In the genomic region with DNA sequence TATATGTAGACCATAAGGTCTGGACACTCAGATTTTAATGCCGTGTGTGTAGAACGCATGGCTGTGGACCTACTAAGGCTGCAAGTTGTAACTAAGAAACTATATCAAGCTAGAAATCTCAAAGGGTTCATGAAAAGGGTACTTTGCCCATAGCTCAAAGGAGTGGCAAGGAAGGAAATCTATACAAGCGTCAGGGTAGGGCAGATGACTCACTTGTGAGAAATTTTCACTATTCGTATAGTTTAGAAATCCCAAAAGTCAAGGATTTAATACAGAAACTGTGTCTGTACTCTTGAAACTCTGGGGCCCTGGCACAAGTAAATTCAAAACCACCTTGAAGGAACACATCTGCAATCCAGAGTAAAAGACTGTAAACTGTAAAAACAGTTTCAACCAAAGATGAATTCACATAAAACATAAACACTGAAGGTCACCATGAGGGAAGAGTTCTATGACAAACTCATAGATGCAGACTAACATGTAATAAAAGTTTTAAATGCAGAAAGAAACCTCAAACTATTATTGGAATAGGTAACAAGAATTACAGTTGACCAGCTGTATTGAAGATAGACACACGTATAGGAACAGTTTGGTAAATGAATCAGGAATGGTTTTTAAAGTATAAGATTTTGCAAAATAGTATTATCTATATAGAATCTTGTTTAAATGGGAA, we compare ENCODE assay signal across 8 cellular contexts.
A peak's percentile ranks its signal among the peaks of the same experiment; 100 is the strongest.
DNase-seq lines count a peak whose midpoint lies in the region; ATAC-seq, FAIRE-seq and TF ChIP-seq lines count a peak whose summit lies in the region.
"Not testable (repeated sequence)": the region's sequence is repeated elsewhere in the genome, so short reads cannot be mapped to it uniquely, and the experiment has no call there.

No MANE protein-coding gene starts in this region.

- H3F3A ChIP-seq in smooth muscle cell (ENCODE audit: low read depth) = not testable (repeated sequence)

- ATAC-seq in activated CD4-positive, alpha-beta T cell treated with anti-CD3 and anti-CD28 coated beads for 36 hours = peak; percentile 86

- H3K27ac Mint-ChIP-seq in activated CD4-positive, alpha-beta T cell treated with anti-CD3 and anti-CD28 coated beads for 36 hours = not testable (repeated sequence)

- in situ Hi-C loops in mammary epithelial cell (cut with MboI; ENCODE audit: low sequenced_read_pairs in 2 of 2) = not testable (repeated sequence)

- H4K91ac ChIP-seq in mesenchymal stem cell (ENCODE audit: low read length) = not testable (repeated sequence)

- not testable (repeated sequence) for H3K9me3 ChIP-seq in mammary epithelial cell (replicated peaks; ENCODE audit: insufficient read depth, low read length); mesenchymal stem cell (ENCODE audit: control insufficient read depth, low read length); smooth muscle cell (replicated peaks; ENCODE audit: low read depth)

- H3K27ac ChIP-seq in mammary epithelial cell (ENCODE audit: insufficient read depth, low read depth, low read length) = peak overlapping the region; percentile 53
- H3K27ac ChIP-seq in mesenchymal stem cell (ENCODE audit: low read length, poor library complexity, severe bottlenecking) = not testable (repeated sequence)
- peak overlapping the region; percentile 58 for H3K27ac ChIP-seq in smooth muscle cell (ENCODE audit: low read depth)

- WGBS in mammary epithelial cell (ENCODE audit: low coverage, missing lambda C conversion rate) = 60% methylated on average over 5 of the region's 5 CpGs
- 40% methylated on average over 4 of the region's 5 CpGs for WGBS in mesenchymal stem cell
- 49% methylated on average over 5 of the region's 5 CpGs for WGBS in smooth muscle cell (ENCODE audit: low lambda C conversion rate)

- not testable (repeated sequence) for H3K27me3 ChIP-seq in mammary epithelial cell (ENCODE audit: insufficient read depth, low read length); mesenchymal stem cell (ENCODE audit: control insufficient read depth in 1 of 2, insufficient read depth in 1 of 2, low read length in 2 of 2); smooth muscle cell (ENCODE audit: low read depth)

- H4K20me1 ChIP-seq in mammary epithelial cell (ENCODE audit: insufficient read depth, low read length); smooth muscle cell (ENCODE audit: low read depth): not testable (repeated sequence)

- not testable (repeated sequence) for H2BK5ac ChIP-seq in mesenchymal stem cell (ENCODE audit: low read depth, low read length, poor library complexity, severe bottlenecking)

- H2BK12ac ChIP-seq in mesenchymal stem cell (ENCODE audit: low read length in 2 of 2) = not testable (repeated sequence)

- POLR2A ChIA-PET in activated CD4-positive, alpha-beta T cell treated with anti-CD3 and anti-CD28 coated beads for 36 hours (lab: Charles Lee) = not testable (repeated sequence)

- H3K23ac ChIP-seq in mesenchymal stem cell (ENCODE audit: low read length in 2 of 2) = not testable (repeated sequence)

- H3K36me3 ChIP-seq in mammary epithelial cell (ENCODE audit: insufficient read depth, low read length); mesenchymal stem cell (ENCODE audit: control insufficient read depth in 1 of 2, insufficient read depth in 2 of 2, low read depth in 1 of 2, low read length in 2 of 2); smooth muscle cell (ENCODE audit: low read depth): not testable (repeated sequence)

- not testable (repeated sequence) for BruUV-seq in mammary epithelial cell (replicated peaks; lab: Mats Ljungman, UMichigan)

- H3K27me3 Mint-ChIP-seq in activated CD4-positive, alpha-beta T cell treated with anti-CD3 and anti-CD28 coated beads for 36 hours = not testable (repeated sequence)

- H3K79me2 ChIP-seq in mammary epithelial cell (ENCODE audit: insufficient read depth, low read length); smooth muscle cell (ENCODE audit: low read depth): not testable (repeated sequence)

- DNase-seq in AG08395 (ENCODE audit: low spot score) = peak; percentile 12
- DNase-seq in H54 (ENCODE audit: insufficient read length, low spot score); activated CD4-positive, alpha-beta T cell treated with anti-CD3 and anti-CD28 coated beads for 36 hours; smooth muscle cell (lab: John Stamatoyannopoulos, UW; ENCODE audit: unreplicated experiment): not testable (repeated sequence)
- peak; percentile 50 for DNase-seq in M059J (ENCODE audit: low read depth)
- DNase-seq in mammary epithelial cell = peak; percentile 33
- DNase-seq in fibroblast of peridontal ligament (ENCODE audit: extremely low read depth) = peak; percentile 68
- peak; percentile 43 for DNase-seq in mesenchymal stem cell

- H3K4me1 Mint-ChIP-seq in activated CD4-positive, alpha-beta T cell treated with anti-CD3 and anti-CD28 coated beads for 36 hours = peaks cover 13% of the 10 kb centered on the region

- peak; percentile 71 for FAIRE-seq in H54 (lab: Jason Lieb, UNC)

- not testable (repeated sequence) for H2BK15ac ChIP-seq in mesenchymal stem cell (ENCODE audit: low read depth, poor library complexity, severe bottlenecking)

- H3K79me1 ChIP-seq in mesenchymal stem cell (replicated peaks; ENCODE audit: low read length, poor library complexity, severe bottlenecking) = not testable (repeated sequence)

- not testable (repeated sequence) for TF ChIP-seq CTCF in mammary epithelial cell (conservative IDR thresholded peaks at IDR 0.05 in 1 of 2, IDR thresholded peaks at IDR 0.05 in 1 of 2; ENCODE audit: extremely low read depth in 1 of 2, insufficient read depth in 1 of 2, low read depth in 1 of 2, low read length in 2 of 2); smooth muscle cell (IDR thresholded peaks at IDR 0.05; ENCODE audit: borderline replicate concordance, insufficient read depth, poor library complexity, severe bottlenecking)

- H4K8ac ChIP-seq in mesenchymal stem cell (ENCODE audit: low read length) = not testable (repeated sequence)

- CTCF ChIA-PET in activated CD4-positive, alpha-beta T cell treated with anti-CD3 and anti-CD28 coated beads for 36 hours (lab: Charles Lee); mammary epithelial cell (lab: Charles Lee; ENCODE audit: low non-redundant PET): not testable (repeated sequence)

- H3K4me3 ChIP-seq in mammary epithelial cell (replicated peaks in 1 of 3; ENCODE audit: insufficient read depth in 1 of 3, low read depth in 2 of 3, low read length in 3 of 3); mesenchymal stem cell (ENCODE audit: insufficient read depth in 1 of 2, low read depth in 1 of 2, low read length in 2 of 2); smooth muscle cell: not testable (repeated sequence)

- H3K14ac ChIP-seq in mesenchymal stem cell (ENCODE audit: low read length in 2 of 2) = not testable (repeated sequence)

- intact Hi-C loops in activated CD4-positive, alpha-beta T cell treated with anti-CD3 and anti-CD28 coated beads for 36 hours (cut with DNase I, micrococcal nuclease) = not testable (repeated sequence)
- intact Hi-C loops in mammary epithelial cell (cut with micrococcal nuclease) = loop anchor here (5.0 kb wide), 1 partner anchor 114 kb away; a partner anchor contains a TSS

- not testable (repeated sequence) for H2AK5ac ChIP-seq in mesenchymal stem cell (ENCODE audit: low read length, severe bottlenecking)

- H3K4me1 ChIP-seq in mammary epithelial cell (ENCODE audit: insufficient read depth, low read length) = peaks cover 16% of the 10 kb centered on the region
- not testable (repeated sequence) for H3K4me1 ChIP-seq in mesenchymal stem cell (ENCODE audit: control insufficient read depth, insufficient read depth, low read depth, low read length)
- peaks cover 28% of the 10 kb centered on the region for H3K4me1 ChIP-seq in smooth muscle cell (ENCODE audit: low read depth)

- TF ChIP-seq POLR2A in H54 (IDR thresholded peaks at IDR 0.05; ENCODE audit: low read depth, low read length) = not testable (repeated sequence)

- H3K4me2 ChIP-seq in mammary epithelial cell (ENCODE audit: insufficient read depth, low read depth, low read length) = peak overlapping the region; percentile 63
- H3K4me2 ChIP-seq in mesenchymal stem cell (ENCODE audit: low read length, poor library complexity, severe bottlenecking) = not testable (repeated sequence)
- H3K4me2 ChIP-seq in smooth muscle cell = peak overlapping the region; percentile 63

- not testable (repeated sequence) for H3K18ac ChIP-seq in mesenchymal stem cell (ENCODE audit: low read depth in 1 of 2, low read length in 2 of 2)

- H3K4ac ChIP-seq in mesenchymal stem cell (ENCODE audit: low read depth in 1 of 2, low read length in 2 of 2) = not testable (repeated sequence)

- H3K4me3 Mint-ChIP-seq in activated CD4-positive, alpha-beta T cell treated with anti-CD3 and anti-CD28 coated beads for 36 hours = not testable (repeated sequence)

- H3K9ac ChIP-seq in mammary epithelial cell (ENCODE audit: insufficient read depth, low read length); mesenchymal stem cell (ENCODE audit: low read length); smooth muscle cell (ENCODE audit: low read depth): not testable (repeated sequence)

- dilution Hi-C loops in mammary epithelial cell (cut with HindIII; ENCODE audit: low sequenced_read_pairs) = not testable (repeated sequence)

- H3K36me3 Mint-ChIP-seq in activated CD4-positive, alpha-beta T cell treated with anti-CD3 and anti-CD28 coated beads for 36 hours (ENCODE audit: low read depth) = peaks cover 14% of the 10 kb centered on the region

- not testable (repeated sequence) for H2BK120ac ChIP-seq in mesenchymal stem cell (ENCODE audit: low read depth, low read length)

- not testable (repeated sequence) for H3K9me3 Mint-ChIP-seq in activated CD4-positive, alpha-beta T cell treated with anti-CD3 and anti-CD28 coated beads for 36 hours (ENCODE audit: low read depth)

- H2AFZ ChIP-seq in mammary epithelial cell (ENCODE audit: low read depth, low read length) = peak overlapping the region; percentile 37
- not testable (repeated sequence) for H2AFZ ChIP-seq in mesenchymal stem cell (ENCODE audit: low read depth, low read length); smooth muscle cell (ENCODE audit: low read depth)
